Comparison of ENCODE assay signal across 8 cellular contexts in the genomic region with DNA sequence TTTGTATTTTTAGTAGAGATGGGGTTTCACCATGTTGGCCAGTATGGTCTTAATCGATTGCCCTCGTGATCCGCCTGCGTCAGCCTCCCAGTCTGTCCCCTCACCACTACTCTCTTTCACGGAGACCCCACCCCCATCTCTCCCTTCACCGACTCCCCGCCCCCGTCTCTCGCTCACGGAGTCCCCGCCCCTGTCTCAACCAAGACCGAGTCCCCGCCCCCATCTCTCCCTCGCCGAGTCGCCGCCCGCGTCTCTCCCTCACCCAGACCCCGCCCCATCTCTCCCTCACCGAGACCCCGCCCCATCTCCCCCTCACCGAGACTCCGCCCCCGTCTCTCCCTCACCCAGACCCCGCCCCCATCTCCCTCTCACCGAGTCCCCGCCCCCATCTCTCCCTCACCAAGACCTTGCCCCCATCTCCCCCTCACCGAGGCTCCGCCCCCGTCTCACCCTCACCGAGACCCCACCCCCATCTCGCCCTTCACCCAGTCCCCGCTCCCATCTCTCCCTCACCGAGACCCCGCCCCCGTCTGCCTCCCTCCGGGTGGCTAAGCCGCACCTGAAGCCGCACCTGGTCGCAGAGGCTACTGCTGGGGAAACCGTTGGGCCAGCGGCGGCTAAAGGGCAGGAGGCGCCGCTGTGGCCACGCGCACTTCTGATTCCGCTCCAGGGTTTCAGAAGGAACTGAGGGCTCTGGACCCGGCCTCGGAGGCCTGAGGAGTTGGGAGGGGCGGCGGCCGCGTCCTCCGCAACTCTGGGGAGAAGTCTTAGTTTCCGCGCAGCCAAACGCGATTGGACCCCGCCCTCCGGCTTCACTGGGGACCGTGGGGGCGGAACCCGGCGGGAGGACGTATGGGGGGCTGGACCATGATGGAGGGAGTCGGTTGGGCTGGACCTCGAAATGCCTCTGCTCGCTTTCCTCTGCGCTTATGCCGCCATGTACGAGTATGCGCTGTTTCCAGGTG. TPM values are rescaled to one million over a fixed set of nuclear protein-coding genes. Genes with fewer than 3 reads are reported as not detected.
DNase-seq lines count a peak whose midpoint lies in the region; ATAC-seq lines count a peak whose summit lies in the region.

No MANE protein-coding gene starts in this region.

- peak overlapping the region; percentile 96 for H2AFZ ChIP-seq in ACC112 (ENCODE audit: low read length, unreplicated experiment)

- peak overlapping the region; percentile 98 for H3K4me3 ChIP-seq in ACC112 (ENCODE audit: low read depth, low read length)

- no peaks in the 10 kb centered on the region for H3K79me2 ChIP-seq in ACC112 (ENCODE audit: control insufficient read depth, insufficient read depth, low read length, unreplicated experiment)

- peak overlapping the region; percentile 74 for H3K27ac ChIP-seq in ACC112 (ENCODE audit: low read depth, low read length)
- H3K27ac ChIP-seq in cingulate gyrus (ENCODE audit: low read depth, low read length) = peak overlapping the region; percentile 94

- peak; percentile 59 for DNase-seq in NCI-H460 (ENCODE audit: extremely low read depth, low read depth)
- peak; percentile 99 for DNase-seq in activated CD4-positive, alpha-beta T cell treated with anti-CD3 and anti-CD28 coated beads for 4 hours
- DNase-seq in kidney tubule cell (ENCODE audit: low spot score) = peak; percentile 91
- peak; percentile 96 to 97 for DNase-seq in stimulated activated CD4-positive, alpha-beta T cell treated with anti-CD3 and anti-CD28 coated beads, Interleukin-1b, Interleukin-23, amount 100 ng/mL, for 1 hour (ENCODE audit: low read depth in 2 of 2)

- ATAC-seq in GM18873 (IDR thresholded peaks at IDR 0.05; ENCODE audit: low FRiP score, unreplicated experiment) (peak; percentile 41), HG03159 (IDR thresholded peaks at IDR 0.05; ENCODE audit: unreplicated experiment) (peak; percentile 77)

- no peaks in the 10 kb centered on the region for H3K27me3 ChIP-seq in ACC112 (ENCODE audit: insufficient read depth, low read length)

- peaks cover 16% of the 10 kb centered on the region for H3K4me1 ChIP-seq in ACC112 (ENCODE audit: control insufficient read depth, insufficient read depth, low read length, unreplicated experiment)

- H3K36me3 ChIP-seq in ACC112 (ENCODE audit: insufficient read depth, low read length) = no peaks in the 10 kb centered on the region

RNA-seq across cellular contexts. Expression of gene ZNF846, which starts 17.1 kb away (rescaled TPM):
- total RNA-seq in NCI-H460 (2014; rRNA removed; shearing (Covaris generic)) = 1.7 and 2.6 TPM in 2 replicates
- 1.3 and 4.5 TPM in 2 replicates for polyA plus RNA-seq in NCI-H460 (2014; cell fraction: nucleus; rRNA removed)

RNA-seq across cellular contexts. Expression of gene FBXL12, which starts 33.2 kb away (rescaled TPM):
- 13.9 and 14.4 TPM in 2 replicates for total RNA-seq in NCI-H460 (2014; rRNA removed; shearing (Covaris generic))
- 28.6 and 44.8 TPM in 2 replicates for polyA plus RNA-seq in NCI-H460 (2014; cell fraction: nucleus; rRNA removed)

RNA-seq across cellular contexts. Expression of gene UBL5, which starts 42.1 kb away (rescaled TPM):
- total RNA-seq in NCI-H460 (2014; rRNA removed; shearing (Covaris generic)) = 150 and 160 TPM in 2 replicates
- polyA plus RNA-seq in NCI-H460 (2014; cell fraction: nucleus; rRNA removed) = 629 and 3,381 TPM in 2 replicates

RNA-seq across cellular contexts. Expression of gene PIN1, which starts 49.5 kb away (rescaled TPM):
- total RNA-seq in NCI-H460 (2014; rRNA removed; shearing (Covaris generic)) = 64.6 and 79.5 TPM in 2 replicates
- 128 and 135 TPM in 2 replicates for polyA plus RNA-seq in NCI-H460 (2014; cell fraction: nucleus; rRNA removed)

Comparison
In these comparisons a context has a peak if more than half of its experiments do, and no peak if none do; other contexts are left out.
1. Peak in every context shown above with its lines: DNase-seq, ATAC-seq, H3K4me3 ChIP-seq and H3K27ac ChIP-seq.